ENCODE assay signal across 12 cellular contexts in the genomic region with DNA sequence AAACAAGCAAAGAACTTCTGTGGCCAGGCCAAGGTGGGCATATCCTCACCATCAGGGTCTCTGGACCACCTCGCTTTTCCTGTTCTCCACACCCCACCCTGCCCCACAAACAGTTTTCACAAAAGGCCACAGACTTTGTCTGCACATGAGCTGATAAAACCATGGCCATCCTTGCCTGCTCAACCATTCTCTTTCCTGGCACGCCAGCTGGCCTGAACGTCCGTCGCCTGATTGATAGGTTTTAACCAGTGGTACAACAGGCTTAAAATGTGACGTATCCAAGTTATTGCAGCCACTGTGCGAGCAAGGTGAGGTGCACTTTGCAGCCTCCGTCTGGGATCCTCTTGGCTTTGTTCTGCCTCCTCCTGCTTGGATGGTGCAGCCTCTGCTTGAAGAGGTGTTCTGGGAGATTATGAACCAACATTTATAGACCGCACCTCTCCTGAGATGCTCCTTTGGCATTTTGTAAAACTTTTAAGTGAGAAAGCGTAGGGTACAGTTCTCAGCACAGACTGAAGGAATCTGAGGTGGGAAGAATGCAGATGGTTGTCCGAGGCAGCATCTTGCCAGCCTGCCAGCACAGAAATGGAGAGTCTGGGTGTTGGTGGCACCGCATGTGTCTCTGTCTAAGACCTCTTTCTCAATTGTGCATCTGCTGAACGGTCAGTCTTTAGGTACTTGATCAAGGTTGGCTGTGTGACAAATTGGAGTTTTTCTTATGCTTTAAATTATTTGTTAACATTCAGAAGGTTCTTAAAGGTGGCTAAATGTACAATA.
"Had no signal": no experiment of that assay in that cellular context is flagged by ENCODE, and none has a peak within 500 bp of the region (broad histone marks: within the 10 kb centered on the region; RNA-seq: fewer than 3 reads in every experiment).

No MANE protein-coding gene starts in this region.

- H3K27me3 ChIP-seq: pancreas, sigmoid colon, spleen, tibial nerve, vagina had no signal

- H3K27me3 Mint-ChIP-seq: T-helper 17 cell had no signal

- H3K4me3 ChIP-seq: lower lobe of right lung, pancreas, sigmoid colon, spleen, tibial nerve, vagina had no signal

- H3K27ac ChIP-seq: lower lobe of right lung, pancreas, sigmoid colon, spleen, tibial nerve, vagina, WERI-Rb-1 had no signal

- H3K4me3 Mint-ChIP-seq: mesothelial cell of epicardium had no signal

- H3K4me1 Mint-ChIP-seq: mesothelial cell of epicardium had no signal

- H3K9me3 ChIP-seq: vagina had no signal

- H3K36me3 ChIP-seq: pancreas, vagina, WERI-Rb-1 had no signal

- ATAC-seq: left colon, lower lobe of right lung, pancreas, T-helper 17 cell had no signal

- H3K4me1 ChIP-seq: lower lobe of right lung, pancreas, sigmoid colon, spleen, tibial nerve, vagina had no signal

- DNase-seq: left colon, lower lobe of right lung, pancreas, sigmoid colon, spleen, substantia nigra, T-helper 17 cell, WERI-Rb-1 had no signal

- H3K27ac Mint-ChIP-seq: activated T-helper 2 cell treated with anti-CD3 and anti-CD28 coated beads, Interferon-gamma antibody, Interleukin-2, Interleukin-4, amounts not matched to agents 10 μg/mL and 5 μg/mL and 100 μg/mL, durations not matched to agents 14 hours and 24 hours and 36 hours; mesothelial cell of epicardium had no signal
